8 cellular contexts compared by ENCODE assay signal in genomic region chr6:134437376-134437775, GRCh38.
A peak's percentile ranks its signal among the peaks of the same experiment; 100 is the strongest.
DNase-seq lines count a peak whose midpoint lies in the region; ATAC-seq, FAIRE-seq and TF ChIP-seq lines count a peak whose summit lies in the region.

No MANE protein-coding gene starts in this region.

- intact Hi-C loops in sciatic nerve (cut with DNase I): no loop called here

- H3K9me3 Mint-ChIP-seq in astrocyte (ENCODE audit: unreplicated experiment) (no peaks in the 10 kb centered on the region), endodermal cell (no peaks in the 10 kb centered on the region)

- no peaks in the 10 kb centered on the region for H3K79me2 ChIP-seq in astrocyte (ENCODE audit: insufficient read depth, low read length)

- H3K27me3 Mint-ChIP-seq in astrocyte (ENCODE audit: low read depth, unreplicated experiment) (no peaks in the 10 kb centered on the region), endodermal cell (ENCODE audit: insufficient read depth) (no peaks in the 10 kb centered on the region)

- peak overlapping the region; percentile 80 for H3K9ac ChIP-seq in astrocyte (ENCODE audit: low read length)
- no peak overlapping the region for H3K9ac ChIP-seq in endodermal cell (ENCODE audit: extremely low read depth, low read length, poor library complexity, severe bottlenecking)

- H3K4me3 Mint-ChIP-seq in astrocyte (ENCODE audit: unreplicated experiment) (no peak overlapping the region), endodermal cell (no peak overlapping the region)

- H3K9me3 ChIP-seq in astrocyte (ENCODE audit: insufficient read depth, low read depth, low read length) (no peaks in the 10 kb centered on the region), endodermal cell (ENCODE audit: control insufficient read depth, low read length) (no peaks in the 10 kb centered on the region)

- peak; percentile 21 for TF ChIP-seq CTCF in astrocyte (IDR thresholded peaks at IDR 0.05; ENCODE audit: insufficient read depth, low read depth, low read length)
- no peak for TF ChIP-seq CTCF in endodermal cell (conservative IDR thresholded peaks at IDR 0.05)

- peak; percentile 71 for DNase-seq in activated effector memory CD4-positive, alpha-beta T cell treated with anti-CD3 and anti-CD28 coated beads, Interleukin-2, amount 50 U/mL, for 16 hours
- DNase-seq in activated effector memory CD4-positive, alpha-beta T cell treated with Interleukin-2 at 50 U/mL for 16 hours: no peak
- peak; percentile 78 for DNase-seq in NOMO-1 treated with DMSO at 0.1 percent for 48 hours (lab: John Stamatoyannopoulos, UW; ENCODE audit: unreplicated experiment)
- DNase-seq in astrocyte (ENCODE audit: low read depth): peak; percentile 40
- DNase-seq in sciatic nerve (ENCODE audit: low spot score): no peak
- no peak for DNase-seq in frontal cortex (ENCODE audit: low spot score in 2 of 2)
- no peak for DNase-seq in endodermal cell

- H3K4me1 ChIP-seq in astrocyte (ENCODE audit: insufficient read depth, low read length): peaks cover 19% of the 10 kb centered on the region
- no peaks in the 10 kb centered on the region for H3K4me1 ChIP-seq in endodermal cell (ENCODE audit: control insufficient read depth, insufficient read depth, low read length)

- no peak overlapping the region for H2AFZ ChIP-seq in astrocyte (ENCODE audit: low read depth, low read length)

- H3K36me3 ChIP-seq in astrocyte (ENCODE audit: insufficient read depth, low read length) (no peaks in the 10 kb centered on the region), endodermal cell (ENCODE audit: control insufficient read depth, insufficient read depth, low read length) (no peaks in the 10 kb centered on the region)

- no peaks in the 10 kb centered on the region for H4K20me1 ChIP-seq in astrocyte (ENCODE audit: insufficient read depth, low read length)

- WGBS in endodermal cell (ENCODE audit: insufficient coverage in 1 of 2, insufficient read length in 1 of 2), 2 experiments: 82% methylated on average over 4 of the region's 4 CpGs; no CpG with 5 or more reads in 1 of the 2 experiments

- H3K27ac Mint-ChIP-seq in astrocyte (ENCODE audit: unreplicated experiment) (peak overlapping the region; percentile 99), endodermal cell (no peak overlapping the region)

- H3K4me3 ChIP-seq in astrocyte (ENCODE audit: insufficient read depth, low read depth, low read length) (no peak overlapping the region), endodermal cell (ENCODE audit: low read length) (no peak overlapping the region)

- H3K4me1 Mint-ChIP-seq in astrocyte (ENCODE audit: low read depth, unreplicated experiment): peaks cover 24% of the 10 kb centered on the region
- no peaks in the 10 kb centered on the region for H3K4me1 Mint-ChIP-seq in endodermal cell

- peak overlapping the region; percentile 30 for H3K4me2 ChIP-seq in astrocyte (ENCODE audit: low read length)

- peak; percentile 73 for ATAC-seq in sciatic nerve
- no peak for ATAC-seq in HG03457 (IDR thresholded peaks at IDR 0.05; ENCODE audit: unreplicated experiment)

- H3K27me3 ChIP-seq in astrocyte (ENCODE audit: insufficient read depth, low read length) (no peaks in the 10 kb centered on the region), endodermal cell (ENCODE audit: control insufficient read depth, insufficient read depth, low read length, poor library complexity, severe bottlenecking) (no peaks in the 10 kb centered on the region)

- no peaks in the 10 kb centered on the region for H3K36me3 Mint-ChIP-seq in astrocyte (ENCODE audit: low read depth, unreplicated experiment)
- no peaks in the 10 kb centered on the region for H3K36me3 Mint-ChIP-seq in endodermal cell (ENCODE audit: low read depth)

- FAIRE-seq in astrocyte (lab: Jason Lieb, UNC) (no peak), frontal cortex (lab: Jason Lieb, UNC) (no peak)

- H3K27ac ChIP-seq in astrocyte (ENCODE audit: low read depth, low read length) (peak overlapping the region; percentile 95), endodermal cell (ENCODE audit: low read depth, low read length) (no peak overlapping the region)

Comparison
In these comparisons a context has a peak if more than half of its experiments do, and no peak if none do; other contexts are left out.
1. DNase-seq: peak in activated effector memory CD4-positive, alpha-beta T cell treated with anti-CD3 and anti-CD28 coated beads, Interleukin-2, amount 50 U/mL, for 16 hours (single experiment), NOMO-1 treated with DMSO at 0.1 percent for 48 hours (single experiment) and astrocyte (single experiment); none in activated effector memory CD4-positive, alpha-beta T cell treated with Interleukin-2 at 50 U/mL for 16 hours (single experiment), sciatic nerve (single experiment), frontal cortex (0 of 2) and endodermal cell (single experiment).